Comparison of ENCODE assay signal across 10 cellular contexts in the genomic region with DNA sequence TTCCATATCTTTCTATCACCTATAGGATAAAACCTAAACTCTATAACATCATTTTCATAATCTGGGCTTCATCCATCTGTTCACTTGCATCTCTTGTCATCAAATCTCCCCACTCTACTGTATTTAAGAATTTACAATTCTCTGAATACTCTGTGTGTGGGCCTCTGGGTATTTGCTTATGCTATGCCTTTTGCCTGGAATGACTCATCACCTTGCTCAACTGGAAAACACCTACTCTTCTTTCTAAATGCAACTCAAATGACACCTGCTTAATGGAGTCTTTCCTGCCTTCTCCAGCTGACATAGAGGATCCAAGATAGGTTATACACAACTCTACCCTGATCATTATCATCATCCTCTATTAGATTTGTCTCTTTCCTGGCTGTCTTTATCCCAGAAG.
DNase-seq lines count a peak whose midpoint lies in the region; ATAC-seq and TF ChIP-seq lines count a peak whose summit lies in the region.
"Had no signal": no experiment of that assay in that cellular context is flagged by ENCODE, and none has a peak within 500 bp of the region (broad histone marks: within the 10 kb centered on the region; RNA-seq: fewer than 3 reads in every experiment).

No MANE protein-coding gene starts in this region.

- H3K27ac Mint-ChIP-seq in CD4-positive, alpha-beta T cell: no peak overlapping the region
- H3K27ac Mint-ChIP-seq: dendritic cell treated with granulocyte-macrophage colony-stimulating factor and Interleukin-4, amounts not matched to agents 40 ng/mL and 50 ng/mL, for 4 days had no signal

- CTCF ChIA-PET in CD4-positive, alpha-beta T cell (lab: Charles Lee): no interaction called here

- intact Hi-C loops in CD4-positive, alpha-beta T cell (cut with DNase I, micrococcal nuclease): no loop called here

- no peaks in the 10 kb centered on the region for H3K9me3 ChIP-seq in CD4-positive, alpha-beta T cell (ENCODE audit: control insufficient read depth, low read length)

- no peaks in the 10 kb centered on the region for H3K4me1 Mint-ChIP-seq in CD4-positive, alpha-beta T cell (ENCODE audit: low read depth)

- H3K9me3 Mint-ChIP-seq in CD4-positive, alpha-beta T cell: peaks cover 7% of the 10 kb centered on the region
- H3K9me3 Mint-ChIP-seq: dendritic cell treated with granulocyte-macrophage colony-stimulating factor and Interleukin-4, amounts not matched to agents 40 ng/mL and 50 ng/mL, for 4 days had no signal

- peak overlapping the region; percentile 5 for H3K27ac ChIP-seq in epithelial cell of prostate
- H3K27ac ChIP-seq in CD4-positive, alpha-beta T cell (ENCODE audit: low read depth, low read length): no peak overlapping the region

- POLR2A ChIA-PET in CD4-positive, alpha-beta T cell (lab: Charles Lee): no interaction called here

- DNase-seq in GM12864 (ENCODE audit: low read depth): peak; percentile 19
- peak; percentile 53 for DNase-seq in epithelial cell of prostate (ENCODE audit: low read depth, low spot score)
- DNase-seq in hepatic stellate cell (ENCODE audit: low spot score): no peak
- DNase-seq in stimulated activated CD4-positive, alpha-beta T cell treated with anti-CD3 and anti-CD28 coated beads, Interleukin-2, amount 100 ng/mL, for 48 hours: no peak
- DNase-seq in AG20443 (ENCODE audit: low spot score): no peak
- DNase-seq in CD4-positive, alpha-beta T cell: no peak
- DNase-seq: MV-4-11 had no signal

- H3K4me3 ChIP-seq in GM12864 (ENCODE audit: low read depth, low read length): no peak overlapping the region

- ATAC-seq in GM21423 (IDR thresholded peaks at IDR 0.05; ENCODE audit: unreplicated experiment) (peak; percentile 88), HG03342 (IDR thresholded peaks at IDR 0.05; ENCODE audit: unreplicated experiment) (peak; percentile 96)
- no peak for ATAC-seq in CD4-positive, alpha-beta T cell (ENCODE audit: poor library complexity)

- no peak overlapping the region for H3K4me3 Mint-ChIP-seq in CD4-positive, alpha-beta T cell
- H3K4me3 Mint-ChIP-seq: dendritic cell treated with granulocyte-macrophage colony-stimulating factor and Interleukin-4, amounts not matched to agents 40 ng/mL and 50 ng/mL, for 4 days had no signal

- no peaks in the 10 kb centered on the region for H3K27me3 Mint-ChIP-seq in CD4-positive, alpha-beta T cell
- H3K27me3 Mint-ChIP-seq: dendritic cell treated with granulocyte-macrophage colony-stimulating factor and Interleukin-4, amounts not matched to agents 40 ng/mL and 50 ng/mL, for 4 days had no signal

- H3K27me3 ChIP-seq in CD4-positive, alpha-beta T cell (ENCODE audit: control insufficient read depth, insufficient read depth, low read length): no peaks in the 10 kb centered on the region

- no peak for TF ChIP-seq CTCF in GM12864 (IDR thresholded peaks at IDR 0.05; ENCODE audit: low read depth, low read length, missing control alignments)
- no peak for TF ChIP-seq CTCF in CD4-positive, alpha-beta T cell (IDR thresholded peaks at IDR 0.05)

- no peaks in the 10 kb centered on the region for H3K36me3 Mint-ChIP-seq in CD4-positive, alpha-beta T cell (ENCODE audit: low read depth)

Comparison
In these comparisons a context has a peak if more than half of its experiments do, and no peak if none do; other contexts are left out.
1. DNase-seq: peak in GM12864 (single experiment) and epithelial cell of prostate (single experiment); none in hepatic stellate cell (single experiment), stimulated activated CD4-positive, alpha-beta T cell treated with anti-CD3 and anti-CD28 coated beads, Interleukin-2, amount 100 ng/mL, for 48 hours (0 of 2), AG20443 (single experiment) and CD4-positive, alpha-beta T cell (0 of 10).